13 cellular contexts compared by ENCODE assay signal in the genomic region with DNA sequence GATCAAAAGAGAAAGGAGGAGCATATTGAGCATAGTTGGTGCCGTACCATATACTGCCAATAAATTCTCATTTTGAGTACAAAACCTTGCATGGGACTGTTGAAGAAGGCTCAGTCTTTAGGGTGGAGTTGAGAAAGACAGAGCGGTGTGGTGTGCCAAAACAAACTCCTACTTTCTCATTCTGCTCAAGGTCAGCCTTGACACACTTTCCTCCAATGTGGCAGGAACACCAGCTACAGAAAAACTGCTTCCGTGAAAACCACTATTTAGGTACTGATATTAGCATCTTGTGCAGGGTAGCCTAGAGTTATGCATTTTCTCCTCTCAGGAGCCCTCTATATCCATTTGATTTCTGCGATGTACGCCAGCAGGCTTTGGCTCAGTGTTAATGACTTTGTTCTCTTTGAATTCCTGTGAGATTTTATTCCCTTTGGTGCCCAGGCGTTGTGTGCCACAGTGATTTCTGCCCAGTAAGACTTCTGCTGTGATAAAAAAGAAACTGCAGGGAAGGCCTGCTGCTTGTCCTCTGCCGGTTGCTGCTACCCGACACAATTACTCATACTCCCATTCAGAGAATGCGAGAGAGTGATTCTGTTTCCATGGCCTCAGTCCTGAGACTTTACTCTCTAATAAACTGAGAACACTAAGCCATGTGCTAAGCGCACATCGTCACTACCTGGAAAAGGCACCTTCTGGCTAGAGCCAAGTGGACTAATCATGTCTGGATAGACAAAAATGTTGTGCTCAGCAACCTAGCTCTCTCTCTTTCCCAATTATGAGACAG.
A peak's percentile ranks its signal among the peaks of the same experiment; 100 is the strongest.
DNase-seq lines count a peak whose midpoint lies in the region; ATAC-seq, FAIRE-seq and TF ChIP-seq lines count a peak whose summit lies in the region.
"Had no signal": no experiment of that assay in that cellular context is flagged by ENCODE, and none has a peak within 500 bp of the region (broad histone marks: within the 10 kb centered on the region; RNA-seq: fewer than 3 reads in every experiment).

No MANE protein-coding gene starts in this region.

- H3K4me1 ChIP-seq in astrocyte (ENCODE audit: insufficient read depth, low read length), result peaks cover 8% of the 10 kb centered on the region

- H3K27ac Mint-ChIP-seq in astrocyte (ENCODE audit: unreplicated experiment), result peak overlapping the region; percentile 54
- peak overlapping the region; percentile 4 for H3K27ac Mint-ChIP-seq in stimulated activated naive CD8-positive, alpha-beta T cell treated with anti-CD3 and anti-CD28 coated beads, Interleukin-15, Interleukin-2, amounts not matched to agents 100 ng/mL and 50 ng/mL, for 24 hours

- H3K36me3 Mint-ChIP-seq in astrocyte (ENCODE audit: low read depth, unreplicated experiment), result no peaks in the 10 kb centered on the region
- H3K36me3 Mint-ChIP-seq in stimulated activated naive CD8-positive, alpha-beta T cell treated with anti-CD3 and anti-CD28 coated beads, Interleukin-15, Interleukin-2, amounts not matched to agents 100 ng/mL and 50 ng/mL, for 24 hours (ENCODE audit: low read depth), result no peaks in the 10 kb centered on the region

- DNase-seq in H54 (ENCODE audit: insufficient read length, low spot score), result no peak
- DNase-seq in astrocyte (ENCODE audit: low read depth), result peak; percentile 66
- DNase-seq in left colon, result no peak
- no peak for DNase-seq in NCI-H748 treated with DMSO at 0.1 percent for 48 hours (lab: John Stamatoyannopoulos, UW)
- DNase-seq in NCI-H2107 treated with DMSO at 0.1 percent for 48 hours (lab: John Stamatoyannopoulos, UW; ENCODE audit: unreplicated experiment), result no peak
- DNase-seq: activated CD8-positive, alpha-beta memory T cell treated with anti-CD3 and anti-CD28 coated beads, Interleukin-2, amount 50 U/mL, for 4 hours; NCI-H510A treated with DMSO at 0.1 percent for 48 hours had no signal

- H3K4me1 Mint-ChIP-seq in astrocyte (ENCODE audit: low read depth, unreplicated experiment), result peaks cover 12% of the 10 kb centered on the region
- peaks cover 35% of the 10 kb centered on the region for H3K4me1 Mint-ChIP-seq in stimulated activated naive CD8-positive, alpha-beta T cell treated with anti-CD3 and anti-CD28 coated beads, Interleukin-15, Interleukin-2, amounts not matched to agents 100 ng/mL and 50 ng/mL, for 24 hours (ENCODE audit: low read depth)

- H3K4me2 ChIP-seq in astrocyte (ENCODE audit: low read length), result peak overlapping the region; percentile 70

- FAIRE-seq in H54 (lab: Jason Lieb, UNC) (peak; percentile 64), astrocyte (lab: Jason Lieb, UNC) (no peak)
- FAIRE-seq: HepG2, keratinocyte had no signal

- intact Hi-C loops in left colon (cut with DNase I, micrococcal nuclease), result no loop called here

- H4K20me1 ChIP-seq in astrocyte (ENCODE audit: insufficient read depth, low read length), result no peaks in the 10 kb centered on the region

- H2AFZ ChIP-seq in astrocyte (ENCODE audit: low read depth, low read length), result peak overlapping the region; percentile 72

- no peak overlapping the region for H3K4me3 ChIP-seq in astrocyte (ENCODE audit: insufficient read depth, low read depth, low read length)
- H3K4me3 ChIP-seq: skin epidermis had no signal

- H3K9me3 Mint-ChIP-seq in astrocyte (ENCODE audit: unreplicated experiment), result no peaks in the 10 kb centered on the region
- no peaks in the 10 kb centered on the region for H3K9me3 Mint-ChIP-seq in stimulated activated naive CD8-positive, alpha-beta T cell treated with anti-CD3 and anti-CD28 coated beads, Interleukin-15, Interleukin-2, amounts not matched to agents 100 ng/mL and 50 ng/mL, for 24 hours

- no peaks in the 10 kb centered on the region for H3K79me2 ChIP-seq in astrocyte (ENCODE audit: insufficient read depth, low read length)

- peak; percentile 83 for ATAC-seq in left colon
- no peak for ATAC-seq in HG02938 (IDR thresholded peaks at IDR 0.05; ENCODE audit: unreplicated experiment)
- ATAC-seq in GM21737 (IDR thresholded peaks at IDR 0.05; ENCODE audit: unreplicated experiment), result no peak
- ATAC-seq: HepG2 had no signal

- H3K9ac ChIP-seq in astrocyte (ENCODE audit: low read length), result peak overlapping the region; percentile 56

- TF ChIP-seq CTCF in astrocyte (IDR thresholded peaks at IDR 0.05; ENCODE audit: insufficient read depth, low read depth, low read length), result no peak

- no peaks in the 10 kb centered on the region for H3K9me3 ChIP-seq in astrocyte (ENCODE audit: insufficient read depth, low read depth, low read length)

- no peaks in the 10 kb centered on the region for H3K27me3 Mint-ChIP-seq in astrocyte (ENCODE audit: low read depth, unreplicated experiment)
- H3K27me3 Mint-ChIP-seq in stimulated activated naive CD8-positive, alpha-beta T cell treated with anti-CD3 and anti-CD28 coated beads, Interleukin-15, Interleukin-2, amounts not matched to agents 100 ng/mL and 50 ng/mL, for 24 hours, result no peaks in the 10 kb centered on the region

- TF ChIP-seq POLR2A in H54 (IDR thresholded peaks at IDR 0.05; ENCODE audit: low read depth, low read length), result no peak

- no peaks in the 10 kb centered on the region for H3K36me3 ChIP-seq in astrocyte (ENCODE audit: insufficient read depth, low read length)

- H3K27me3 ChIP-seq in astrocyte (ENCODE audit: insufficient read depth, low read length), result no peaks in the 10 kb centered on the region

- no peak overlapping the region for H3K27ac ChIP-seq in astrocyte (ENCODE audit: low read depth, low read length)

- no peak overlapping the region for H3K4me3 Mint-ChIP-seq in astrocyte (ENCODE audit: unreplicated experiment)
- peak overlapping the region; percentile 6 for H3K4me3 Mint-ChIP-seq in stimulated activated naive CD8-positive, alpha-beta T cell treated with anti-CD3 and anti-CD28 coated beads, Interleukin-15, Interleukin-2, amounts not matched to agents 100 ng/mL and 50 ng/mL, for 24 hours
